8 cellular contexts compared by ENCODE assay signal in genomic region chr4:140523857-140524742, GRCh38. TPM values are rescaled to one million over a fixed set of nuclear protein-coding genes. Genes with fewer than 3 reads are reported as not detected.
DNase-seq lines count a peak whose midpoint lies in the region; ATAC-seq and TF ChIP-seq lines count a peak whose summit lies in the region.

Gene ELMOD2, plus strand, starts transcription at chr4:140524168. Its CDS starts 1,261 bp downstream, at chr4:140525429.

- POLR2A ChIA-PET in AG04450 (lab: Yijun Ruan, JAX) = interaction anchor here (0.6 to 1.0 kb wide), 6 partner anchors 13 to 949 kb away, joined by 3 to 5 read pairs (median 4); partner anchors contain the start of gene SCOC

- DNase-seq in AG04450 (ENCODE audit: low read depth, low spot score) (peak; percentile 93), NCI-H2227 (lab: John Stamatoyannopoulos, UW; ENCODE audit: unreplicated experiment) (peak; percentile 97), cardiac fibroblast (ENCODE audit: low read depth in 2 of 2) (peak; percentile 98), immature natural killer cell (peak; percentile 96 to 97 (median 97)), spleen (peak; percentile 100)

- H3K27ac Mint-ChIP-seq in immature natural killer cell = peak within 1 kb of the TSS; percentile 63 to 91 (median 84)

- peaks cover 17 to 35% of the 10 kb centered on the region in 2 donors for H3K4me1 Mint-ChIP-seq in immature natural killer cell

- ATAC-seq in GM18870 (IDR thresholded peaks at IDR 0.05; ENCODE audit: unreplicated experiment) (peak; percentile 99), HG03139 (IDR thresholded peaks at IDR 0.05; ENCODE audit: unreplicated experiment) (peak; percentile 100)

- peak; percentile 95 for TF ChIP-seq CTCF in AG04450 (IDR thresholded peaks at IDR 0.05; ENCODE audit: low read depth, low read length)
- TF ChIP-seq CTCF in WI38 (IDR thresholded peaks at IDR 0.05; ENCODE audit: low read depth, low read length) = peak; percentile 83
- TF ChIP-seq CTCF in cardiac fibroblast (IDR thresholded peaks at IDR 0.05; ENCODE audit: low read depth, low read length) = peak; percentile 95
- peak; percentile 87 to 96 (median 93) for TF ChIP-seq CTCF in spleen (IDR thresholded peaks at IDR 0.05 in 8 of 11, conservative IDR thresholded peaks at IDR 0.05 in 3 of 11)

- CTCF ChIA-PET in AG04450 (lab: Charles Lee) = interaction anchor here (0.5 to 1.8 kb wide), 26 partner anchors 9 to 791 kb away, joined by 3 to 8 read pairs (median 4); partner anchors contain the start of gene CLGN

- H3K27ac ChIP-seq in AG04450 (ENCODE audit: low read depth, low read length) (no peak within 1 kb of the TSS), spleen (peak within 1 kb of the TSS; percentile 84 to 95 (median 90))

- H3K27me3 ChIP-seq in AG04450 (ENCODE audit: control insufficient read depth, insufficient read depth, low read length) = no peaks in the 10 kb centered on the region
- no peaks in the 10 kb centered on the region for H3K27me3 ChIP-seq in spleen (replicated peaks in 1 of 7)

- peaks cover 0 to 17% (median 4%) of the 10 kb centered on the region in 6 donors for H3K36me3 ChIP-seq in spleen

- H3K4me3 ChIP-seq in AG04450 (ENCODE audit: low read depth, low read length) (peak within 1 kb of the TSS; percentile 84), WI38 (ENCODE audit: low read depth, low read length) (peak within 1 kb of the TSS; percentile 86), cardiac fibroblast (replicated peaks in 1 of 2; ENCODE audit: low read depth in 2 of 2, low read length in 2 of 2) (peak within 1 kb of the TSS; percentile 64 to 68), spleen (peak within 1 kb of the TSS; percentile 66 to 94 (median 85))

- H3K36me3 Mint-ChIP-seq in immature natural killer cell = peaks cover 3 to 13% (median 9%) of the 10 kb centered on the region in 3 donors

- peaks cover 0 to 8% (median 0%) of the 10 kb centered on the region in 3 donors for H3K27me3 Mint-ChIP-seq in immature natural killer cell (ENCODE audit: low read depth in 3 of 3)

- intact Hi-C loops in spleen (cut with DNase I; ENCODE audit: low total_unique reads) = no loop called here

- H3K9me3 Mint-ChIP-seq in immature natural killer cell = no peaks in the 10 kb centered on the region

- H3K4me1 ChIP-seq in spleen = peaks cover 4 to 32% (median 18%) of the 10 kb centered on the region in 6 donors

- H3K4me3 Mint-ChIP-seq in immature natural killer cell = peak within 1 kb of the TSS; percentile 82 to 89 (median 87)

- 0 to 1% (median 0%) methylated on average over 32 to 77 of the region's 77 CpGs for WGBS in spleen, 5 donors

- TF ChIP-seq POLR2A in spleen (IDR thresholded peaks at IDR 0.05) = peak in 1 of 3 donors; percentile 15

- no peaks in the 10 kb centered on the region for H3K9me3 ChIP-seq in AG04450 (ENCODE audit: control insufficient read depth, insufficient read depth, low read length)
- H3K9me3 ChIP-seq in spleen = no peaks in the 10 kb centered on the region

RNA-seq across cellular contexts. Expression of gene ELMOD2, which starts in this region (rescaled TPM):
- polyA plus RNA-seq in AG04450 (2011; rRNA removed) (22.2 and 29.4 TPM in 2 replicates), immature natural killer cell (10 to 100 TPM in 1 of 3 donors, 1 to 10 TPM in 2; 4.6 to 14.3 (median 9.4) TPM), spleen (1 to 10 TPM; 6.2 to 7.2 (median 6.5) TPM)
- 12.3 and 22.4 TPM in 2 replicates for polyA minus RNA-seq in AG04450 (2011; rRNA and poly(A)+ RNA removed)
- 10 to 100 TPM; 14.3 to 23.2 (median 20.6) TPM for total RNA-seq in spleen
